15 cellular contexts compared by ENCODE assay signal in genomic region chr19:48498576-48498879, GRCh38. TPM values are rescaled to one million over a fixed set of nuclear protein-coding genes. Genes with fewer than 3 reads are reported as not detected.
DNase-seq lines count a peak whose midpoint lies in the region; ATAC-seq, FAIRE-seq and TF ChIP-seq lines count a peak whose summit lies in the region.
"Had no signal": no experiment of that assay in that cellular context is flagged by ENCODE, and none has a peak within 500 bp of the region (broad histone marks: within the 10 kb centered on the region; RNA-seq: fewer than 3 reads in every experiment).

No MANE protein-coding gene starts in this region.

- H3K4me2 ChIP-seq in BLaER1 (peak overlapping the region; percentile 63), neuronal stem cell (ENCODE audit: insufficient read depth, low read length, poor library complexity, severe bottlenecking) (peak overlapping the region; percentile 11)
- H3K4me2 ChIP-seq: A549 had no signal

- intact Hi-C loops in left ventricle myocardium inferior (cut with micrococcal nuclease) = no loop called here
- intact Hi-C loops in left ventricle myocardium superior (cut with micrococcal nuclease) = no loop called here
- intact Hi-C loops in kidney (cut with DNase I) = no loop called here

- H3K27ac ChIP-seq in left ventricle myocardium inferior (replicated peaks) = no peak overlapping the region
- no peak overlapping the region for H3K27ac ChIP-seq in BLaER1
- H3K27ac ChIP-seq in neuronal stem cell (replicated peaks; ENCODE audit: low read length) = no peak overlapping the region
- H3K27ac ChIP-seq in kidney (ENCODE audit: low read depth in 2 of 2, low read length in 2 of 2) = no peak overlapping the region

- H3K14ac ChIP-seq in neuronal stem cell (ENCODE audit: low read length) = no peak overlapping the region

- H3K9ac ChIP-seq in BLaER1 (no peak overlapping the region), neuronal stem cell (ENCODE audit: low read depth, low read length, poor library complexity) (no peak overlapping the region), kidney (ENCODE audit: low read length in 2 of 2) (no peak overlapping the region)

- WGBS in neuronal stem cell (ENCODE audit: extremely low coverage in 2 of 2, insufficient read length in 2 of 2, insufficient replicate concordance in 1 of 2), 2 donors = no CpG with 5 or more reads among the region's 33 CpGs

- no peak overlapping the region for H2BK120ac ChIP-seq in neuronal stem cell (ENCODE audit: low read depth, low read length)

- no peak overlapping the region for H2BK15ac ChIP-seq in neuronal stem cell (ENCODE audit: low read length)

- H2AK5ac ChIP-seq in neuronal stem cell (ENCODE audit: low read depth, low read length) = no peak overlapping the region

- no peak for FAIRE-seq in kidney (lab: Jason Lieb, UNC)
- FAIRE-seq: A549, GM19239, HTR-8/SVneo had no signal

- peaks cover 24% of the 10 kb centered on the region for H3K4me1 ChIP-seq in left ventricle myocardium inferior
- peaks cover 76% of the 10 kb centered on the region for H3K4me1 ChIP-seq in BLaER1
- peaks cover 2 to 18% of the 10 kb centered on the region in 2 donors for H3K4me1 ChIP-seq in neuronal stem cell (ENCODE audit: control insufficient read depth in 2 of 2, insufficient read depth in 1 of 2, low read depth in 1 of 2, low read length in 2 of 2)
- peaks cover 0 to 9% of the 10 kb centered on the region in 2 donors for H3K4me1 ChIP-seq in kidney (ENCODE audit: control insufficient read depth in 1 of 2, insufficient read depth in 1 of 2, low read depth in 1 of 2, low read length in 2 of 2)

- peak overlapping the region; percentile 42 for H3K4me3 ChIP-seq in left ventricle myocardium inferior
- H3K4me3 ChIP-seq in BLaER1 = 0 out of 2 replicates have a peak overlapping the region, but pooled peaks have one; percentile 26
- H3K4me3 ChIP-seq in H7 (ENCODE audit: insufficient read depth, low read depth, low read length) = no peak overlapping the region
- H3K4me3 ChIP-seq in neuronal stem cell (ENCODE audit: low read length in 2 of 2) = no peak overlapping the region
- no peak overlapping the region for H3K4me3 ChIP-seq in kidney (ENCODE audit: low read length in 2 of 2)
- H3K4me3 ChIP-seq: A549, HAP-1 had no signal

- no peak overlapping the region for H2BK12ac ChIP-seq in neuronal stem cell (ENCODE audit: low read length)

- no peaks in the 10 kb centered on the region for H3K9me3 ChIP-seq in left ventricle myocardium inferior (replicated peaks)
- H3K9me3 ChIP-seq in BLaER1 = no peaks in the 10 kb centered on the region
- H3K9me3 ChIP-seq in neuronal stem cell (replicated peaks in 1 of 2; ENCODE audit: control insufficient read depth in 2 of 2, insufficient read depth in 1 of 2, low read depth in 1 of 2, low read length in 2 of 2) = peaks cover 0 to 1% of the 10 kb centered on the region in 2 donors
- no peaks in the 10 kb centered on the region for H3K9me3 ChIP-seq in kidney (ENCODE audit: control insufficient read depth in 1 of 2, low read length in 2 of 2)
- H3K9me3 ChIP-seq: A549, HAP-1 had no signal

- no peak overlapping the region for H3K18ac ChIP-seq in neuronal stem cell (ENCODE audit: low read length)

- H2AFZ ChIP-seq in neuronal stem cell (ENCODE audit: low read length) = no peak overlapping the region

- H4K8ac ChIP-seq in neuronal stem cell (ENCODE audit: low read depth, low read length) = no peak overlapping the region

- H3K36me3 ChIP-seq in left ventricle myocardium inferior (no peaks in the 10 kb centered on the region), BLaER1 (no peaks in the 10 kb centered on the region), H7 (replicated peaks; ENCODE audit: control insufficient read depth, insufficient read depth, low read length) (no peaks in the 10 kb centered on the region), neuronal stem cell (replicated peaks in 1 of 2; ENCODE audit: control insufficient read depth in 2 of 2, insufficient read depth in 2 of 2, low read length in 2 of 2) (no peaks in the 10 kb centered on the region), kidney (ENCODE audit: control insufficient read depth in 1 of 2, insufficient read depth in 2 of 2, low read length in 2 of 2) (no peaks in the 10 kb centered on the region)
- H3K36me3 ChIP-seq: HAP-1 had no signal

- H3K27me3 ChIP-seq in left ventricle myocardium inferior (ENCODE audit: low read depth) = peaks cover 64% of the 10 kb centered on the region
- peaks cover 73% of the 10 kb centered on the region for H3K27me3 ChIP-seq in BLaER1
- peaks cover 21% of the 10 kb centered on the region for H3K27me3 ChIP-seq in H7 (ENCODE audit: control insufficient read depth, insufficient read depth, low read length)
- H3K27me3 ChIP-seq in neuronal stem cell (ENCODE audit: control insufficient read depth in 3 of 3, insufficient read depth in 3 of 3, low read depth in 1 of 3, low read length in 3 of 3) = peaks cover 0 to 53% (median 11%) of the 10 kb centered on the region in 3 experiments

- H2BK5ac ChIP-seq in neuronal stem cell (ENCODE audit: low read length) = no peak overlapping the region

- no peak overlapping the region for H3K23ac ChIP-seq in neuronal stem cell (ENCODE audit: low read depth, low read length, poor library complexity)

- no peak for TF ChIP-seq CTCF in left ventricle myocardium inferior (IDR thresholded peaks at IDR 0.05; ENCODE audit: borderline replicate concordance)
- no peak for TF ChIP-seq CTCF in kidney (IDR thresholded peaks at IDR 0.05; ENCODE audit: borderline replicate concordance, extremely low read depth, insufficient read depth)

- no peak for ATAC-seq in left ventricle myocardium superior
- no peak for ATAC-seq in HG03135 (IDR thresholded peaks at IDR 0.05; ENCODE audit: unreplicated experiment)
- ATAC-seq: A549 had no signal

- H4K20me1 ChIP-seq in BLaER1 = peaks cover 32% of the 10 kb centered on the region

- no peak overlapping the region for H4K91ac ChIP-seq in neuronal stem cell (ENCODE audit: low read depth, low read length, poor library complexity)

- no peak for DNase-seq in left ventricle myocardium inferior
- no peak for DNase-seq in left ventricle myocardium superior
- peak; percentile 46 for DNase-seq in H7
- DNase-seq in neuronal stem cell (ENCODE audit: low spot score) = no peak
- DNase-seq in kidney = no peak
- DNase-seq: CD4-positive, CD25-positive, alpha-beta regulatory T cell; GF-D8; GOT3 had no signal

- H3K4ac ChIP-seq in neuronal stem cell (ENCODE audit: low read length) = no peak overlapping the region

- no peaks in the 10 kb centered on the region for H3K79me1 ChIP-seq in neuronal stem cell (ENCODE audit: low read depth, low read length)

RNA-seq across cellular contexts. Expression of gene LMTK3, which starts 13.1 kb away (rescaled TPM):
- total RNA-seq in left ventricle myocardium inferior = 1.1 TPM
- total RNA-seq in left ventricle myocardium superior = 1.4 TPM
- 3.0 and 3.6 TPM in 2 replicates for total RNA-seq in H7 (2014; rRNA removed; shearing (Covaris generic))
- polyA plus RNA-seq in neuronal stem cell (2013, experiment 1 of 2) = 7.9 TPM
- polyA plus RNA-seq in neuronal stem cell (2013, experiment 2 of 2) = 7.5 TPM
- 8.4 TPM for total RNA-seq in kidney
- polyA plus RNA-seq in kidney (ENCODE audit: insufficient read depth, low read depth, low replicate concordance) = 4.2 TPM
- polyA plus RNA-seq: BJ; CD4-positive, CD25-positive, alpha-beta regulatory T cell had no signal

RNA-seq across cellular contexts. Expression of gene CYTH2, which starts 29.4 kb away (rescaled TPM):
- total RNA-seq in left ventricle myocardium inferior (32.1 TPM), left ventricle myocardium superior (33.4 TPM), kidney (96.1 TPM)
- total RNA-seq in H7 (2014; rRNA removed; shearing (Covaris generic)) = 42.9 and 51.3 TPM in 2 replicates
- 67.8 TPM for polyA plus RNA-seq in neuronal stem cell (2013, experiment 1 of 2)
- 64.1 TPM for polyA plus RNA-seq in neuronal stem cell (2013, experiment 2 of 2)
- polyA plus RNA-seq in kidney (ENCODE audit: insufficient read depth, low read depth, low replicate concordance) = 51.0 TPM

RNA-seq across cellular contexts. Expression of gene KCNJ14, which starts 43.2 kb away (rescaled TPM):
- total RNA-seq in left ventricle myocardium inferior (0.27 TPM), left ventricle myocardium superior (0.35 TPM), kidney (1.0 TPM)
- 0.21 and 0.70 TPM in 2 replicates for total RNA-seq in H7 (2014; rRNA removed; shearing (Covaris generic))
- 0.52 TPM for polyA plus RNA-seq in neuronal stem cell (2013, experiment 1 of 2)
- polyA plus RNA-seq in neuronal stem cell (2013, experiment 2 of 2) = 0.69 TPM
- polyA plus RNA-seq in kidney (ENCODE audit: insufficient read depth, low read depth, low replicate concordance) = 0.28 TPM

RNA-seq across cellular contexts. Expression of gene GRWD1, which starts 52.7 kb away (rescaled TPM):
- total RNA-seq in left ventricle myocardium inferior (17.0 TPM), left ventricle myocardium superior (15.7 TPM), kidney (34.0 TPM)
- 80.6 and 97.8 TPM in 2 replicates for total RNA-seq in H7 (2014; rRNA removed; shearing (Covaris generic))
- 11.2 TPM for polyA plus RNA-seq in neuronal stem cell (2013, experiment 1 of 2)
- polyA plus RNA-seq in neuronal stem cell (2013, experiment 2 of 2) = 11.1 TPM
- polyA plus RNA-seq in kidney (ENCODE audit: insufficient read depth, low read depth, low replicate concordance) = 19.0 TPM

RNA-seq across cellular contexts. Expression of gene SULT2B1, which starts 53.4 kb away (rescaled TPM):
- total RNA-seq in left ventricle myocardium inferior = 0.33 TPM
- 0.35 TPM for total RNA-seq in left ventricle myocardium superior
- 1.8 and 2.8 TPM in 2 replicates for total RNA-seq in H7 (2014; rRNA removed; shearing (Covaris generic))
- 0.13 TPM for polyA plus RNA-seq in neuronal stem cell (2013, experiment 1 of 2)
- polyA plus RNA-seq in neuronal stem cell (2013, experiment 2 of 2) = 0.18 TPM
- 2.3 TPM for total RNA-seq in kidney
- polyA plus RNA-seq in kidney (ENCODE audit: insufficient read depth, low read depth, low replicate concordance) = 2.3 TPM
- total RNA-seq: CD4-positive, CD25-positive, alpha-beta regulatory T cell had no signal

Comparison
In these comparisons a context has a peak if more than half of its experiments do, and no peak if none do; other contexts are left out.
1. H3K4me3 ChIP-seq: peak in left ventricle myocardium inferior (single experiment) and BLaER1 (single experiment); none in H7 (single experiment), neuronal stem cell (0 of 2) and kidney (0 of 2).